Comparison of ENCODE assay signal across 8 cellular contexts in the genomic region with DNA sequence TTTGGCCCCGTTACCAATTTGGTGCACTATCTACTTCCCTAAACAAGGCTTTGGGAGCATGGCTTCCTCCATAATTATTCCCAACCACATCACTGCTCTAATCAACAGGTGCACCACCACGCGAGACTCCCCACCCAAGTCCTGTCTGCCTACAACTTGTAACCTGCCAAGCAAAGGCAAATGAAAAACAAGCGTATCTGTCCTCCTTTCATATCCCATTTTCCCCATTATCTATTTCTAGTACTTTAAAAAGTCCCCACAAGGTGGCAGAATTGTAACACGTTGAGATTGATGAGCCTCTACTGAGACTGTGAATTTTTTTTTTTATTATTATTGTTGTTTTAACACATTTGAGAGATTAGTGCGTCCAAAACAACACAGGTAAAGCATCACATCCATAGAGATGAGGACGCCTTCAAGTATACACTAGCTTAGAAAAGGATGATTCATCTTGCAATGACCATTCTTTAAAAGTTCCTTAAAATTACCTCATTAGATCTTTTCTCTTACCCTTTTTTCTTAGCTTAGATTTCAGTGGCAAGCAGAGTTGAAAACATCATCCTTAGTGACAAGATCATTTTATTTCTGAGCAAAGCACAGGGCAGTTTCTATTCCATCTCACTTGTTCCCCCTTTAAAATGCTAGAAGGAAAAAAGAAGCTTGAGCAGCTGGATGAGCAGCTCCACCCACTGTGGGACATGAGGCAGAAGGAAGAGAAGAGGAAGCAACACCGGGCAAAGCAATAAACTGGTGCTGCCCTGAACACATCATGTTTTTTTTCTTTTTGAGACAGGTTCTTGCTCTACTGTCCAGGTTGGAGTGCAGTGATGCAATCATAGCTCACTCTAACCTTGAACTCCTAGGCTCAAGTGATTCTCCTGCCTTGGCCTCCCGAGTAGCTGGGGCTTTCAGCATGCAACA.
A peak's percentile ranks its signal among the peaks of the same experiment; 100 is the strongest.
DNase-seq lines count a peak whose midpoint lies in the region; ATAC-seq and TF ChIP-seq lines count a peak whose summit lies in the region.

No MANE protein-coding gene starts in this region.

- intact Hi-C loops in colonic mucosa (cut with DNase I) = loop anchor here (5.0 kb wide), 1 partner anchor 233 kb away; no protein-coding TSS in a partner anchor
- intact Hi-C loops in right lobe of liver (cut with DNase I) = no loop called here
- intact Hi-C loops in vagina (cut with DNase I) = loop anchor here (5.0 kb wide), 1 partner anchor 78 kb away; no protein-coding TSS in a partner anchor

- H3K4me3 ChIP-seq in HL-60 (replicated peaks; ENCODE audit: insufficient read depth, low read length) (no peak overlapping the region), colonic mucosa (no peak overlapping the region), right lobe of liver (no peak overlapping the region), vagina (no peak overlapping the region)

- H3K4me1 ChIP-seq in colonic mucosa = no peaks in the 10 kb centered on the region
- H3K4me1 ChIP-seq in right lobe of liver = no peaks in the 10 kb centered on the region
- H3K4me1 ChIP-seq in vagina = peaks cover 34% of the 10 kb centered on the region

- CTCF ChIA-PET in RWPE1 (lab: Yijun Ruan, JAX) = interaction anchor here (0.6 to 1.1 kb wide), 11 partner anchors 12 to 1153 kb away, joined by 3 to 7 read pairs (median 4); no protein-coding TSS in a partner anchor

- DNase-seq in NCI-H2196 (lab: John Stamatoyannopoulos, UW; ENCODE audit: unreplicated experiment) = peak; percentile 46
- DNase-seq in NCI-H2196 treated with DMSO at 0.1 percent for 48 hours (lab: John Stamatoyannopoulos, UW; ENCODE audit: unreplicated experiment) = no peak
- DNase-seq in GM20000 (ENCODE audit: low spot score) = peak; percentile 31
- peak; percentile 32 to 49 for DNase-seq in HL-60 (ENCODE audit: low read depth in 1 of 2, low spot score in 1 of 2)
- DNase-seq in RWPE1 (ENCODE audit: low spot score) = peak; percentile 46
- peak; percentile 26 for DNase-seq in colonic mucosa
- no peak for DNase-seq in right lobe of liver
- no peak for DNase-seq in vagina (ENCODE audit: extremely low spot score in 2 of 2)

- no peak overlapping the region for H3K9ac ChIP-seq in colonic mucosa (ENCODE audit: low read depth in 2 of 2, low read length in 2 of 2)

- 9% methylated on average over 9 of the region's 9 CpGs for WGBS in right lobe of liver (ENCODE audit: insufficient coverage, low coverage, low lambda C conversion rate, missing lambda C conversion rate)

- TF ChIP-seq CTCF in GM20000 (IDR thresholded peaks at IDR 0.05; ENCODE audit: extremely low read depth, missing control alignments) = no peak
- no peak for TF ChIP-seq CTCF in HL-60 (IDR thresholded peaks at IDR 0.05; ENCODE audit: insufficient read depth, low read length)
- TF ChIP-seq CTCF in RWPE1 (conservative IDR thresholded peaks at IDR 0.05; ENCODE audit: low read depth) = peak; percentile 50
- peak; percentile 51 for TF ChIP-seq CTCF in colonic mucosa (IDR thresholded peaks at IDR 0.05)
- peak; percentile 59 to 69 (median 64) for TF ChIP-seq CTCF in right lobe of liver (IDR thresholded peaks at IDR 0.05)
- peak; percentile 32 to 62 (median 36) for TF ChIP-seq CTCF in vagina (IDR thresholded peaks at IDR 0.05)

- peaks cover 5% of the 10 kb centered on the region for H3K27me3 ChIP-seq in HL-60 (ENCODE audit: insufficient read depth, poor library complexity, severe bottlenecking)
- H3K27me3 ChIP-seq in colonic mucosa = no peaks in the 10 kb centered on the region
- H3K27me3 ChIP-seq in right lobe of liver = no peaks in the 10 kb centered on the region
- no peaks in the 10 kb centered on the region for H3K27me3 ChIP-seq in vagina

- no peaks in the 10 kb centered on the region for H3K36me3 ChIP-seq in colonic mucosa
- H3K36me3 ChIP-seq in right lobe of liver = no peaks in the 10 kb centered on the region
- H3K36me3 ChIP-seq in vagina = no peaks in the 10 kb centered on the region

- H3K9me3 ChIP-seq in colonic mucosa (no peaks in the 10 kb centered on the region), right lobe of liver (no peaks in the 10 kb centered on the region), vagina (no peaks in the 10 kb centered on the region)

- no peak overlapping the region for H3K27ac ChIP-seq in HL-60 (replicated peaks)
- peak overlapping the region; percentile 67 for H3K27ac ChIP-seq in RWPE1
- no peak overlapping the region for H3K27ac ChIP-seq in colonic mucosa
- H3K27ac ChIP-seq in right lobe of liver = no peak overlapping the region
- peak overlapping the region; percentile 46 for H3K27ac ChIP-seq in vagina

- POLR2A ChIA-PET in RWPE1 (lab: Yijun Ruan, JAX; ENCODE audit: low non-redundant PET) = interaction anchor here (0.6 kb wide), 1 partner anchor 90 kb away, joined by 3 read pairs; no protein-coding TSS in a partner anchor

- ATAC-seq in right lobe of liver = peak; percentile 75 to 89 (median 85)

- no peak for TF ChIP-seq POLR2A in right lobe of liver (IDR thresholded peaks at IDR 0.05)
- TF ChIP-seq POLR2A in vagina (IDR thresholded peaks at IDR 0.05) = no peak

Comparison
In these comparisons a context has a peak if more than half of its experiments do, and no peak if none do; other contexts are left out.
1. DNase-seq: peak in NCI-H2196 (single experiment), GM20000 (single experiment), HL-60 (2 of 2), RWPE1 (single experiment) and colonic mucosa (single experiment); none in NCI-H2196 treated with DMSO at 0.1 percent for 48 hours (single experiment), right lobe of liver (0 of 3) and vagina (0 of 2).
2. CTCF ChIP-seq: peak in RWPE1 (single experiment), colonic mucosa (single experiment), right lobe of liver (4 of 4) and vagina (3 of 3); none in GM20000 (single experiment) and HL-60 (single experiment).
3. H3K27ac ChIP-seq: peak in RWPE1 (single experiment) and vagina (single experiment); none in HL-60 (single experiment), colonic mucosa (single experiment) and right lobe of liver (0 of 3).
4. intact Hi-C loops: an anchor here in colonic mucosa (5.0 kb wide) and vagina (5.0 kb wide); none called in right lobe of liver.